In the genomic region with DNA sequence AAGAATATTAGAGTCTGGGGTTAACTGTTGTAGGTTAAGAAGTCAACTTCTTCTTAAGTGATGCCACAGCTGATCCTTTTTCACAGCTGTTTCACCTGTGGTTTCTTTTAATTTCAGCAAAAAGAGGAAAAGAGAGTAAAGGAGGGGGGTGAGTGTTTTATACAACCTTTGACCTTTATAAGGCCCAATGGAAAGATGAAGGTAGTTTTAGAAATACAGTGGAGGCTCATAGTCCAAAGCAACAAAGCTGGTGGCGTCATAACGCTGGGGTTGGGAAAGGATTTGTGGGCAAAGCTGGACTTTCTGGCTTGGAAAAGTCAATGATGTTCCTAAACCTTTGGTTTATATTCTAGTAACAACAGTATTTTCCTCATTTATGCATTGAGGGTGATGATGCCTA, we compare ENCODE assay signal across 1 cellular context.
TF ChIP-seq lines count a peak whose summit lies in the region.

No MANE protein-coding gene starts in this region.

TF ChIP-seq in HepG2, 621 proteins besides CTCF, POLR2A, EP300 and RAD21 (continued from another document):
- TF ChIP-seq PAXIP1 (CRISPR knock-in tag; conservative IDR thresholded peaks at IDR 0.05) = peak; percentile 43; the same call in 1 of the 2 replicates
- peak; percentile 63 for TF ChIP-seq NR2F6 (IDR thresholded peaks at IDR 0.05)
- TF ChIP-seq NR2F6 (CRISPR knock-in tag; IDR thresholded peaks at IDR 0.05) = peak; percentile 41; the same call in 1 of the 2 replicates
- TF ChIP-seq ZNF850 (CRISPR knock-in tag; conservative IDR thresholded peaks at IDR 0.05) = no peak
- TF ChIP-seq TRIM24 (CRISPR knock-in tag; IDR thresholded peaks at IDR 0.05) = no peak
- 0 out of 2 replicates have a peak, but pooled peaks have one; percentile 9 for TF ChIP-seq TCF7 (IDR thresholded peaks at IDR 0.05; ENCODE audit: low read depth)
- TF ChIP-seq NR2C2 (CRISPR knock-in tag; IDR thresholded peaks at IDR 0.05; ENCODE audit: borderline replicate concordance) = peak; percentile 81
- TF ChIP-seq FOXJ3 (CRISPR knock-in tag; IDR thresholded peaks at IDR 0.05; ENCODE audit: borderline replicate concordance) = 0 out of 2 replicates have a peak, but pooled peaks have one; percentile 34
- TF ChIP-seq, protein P1, sequence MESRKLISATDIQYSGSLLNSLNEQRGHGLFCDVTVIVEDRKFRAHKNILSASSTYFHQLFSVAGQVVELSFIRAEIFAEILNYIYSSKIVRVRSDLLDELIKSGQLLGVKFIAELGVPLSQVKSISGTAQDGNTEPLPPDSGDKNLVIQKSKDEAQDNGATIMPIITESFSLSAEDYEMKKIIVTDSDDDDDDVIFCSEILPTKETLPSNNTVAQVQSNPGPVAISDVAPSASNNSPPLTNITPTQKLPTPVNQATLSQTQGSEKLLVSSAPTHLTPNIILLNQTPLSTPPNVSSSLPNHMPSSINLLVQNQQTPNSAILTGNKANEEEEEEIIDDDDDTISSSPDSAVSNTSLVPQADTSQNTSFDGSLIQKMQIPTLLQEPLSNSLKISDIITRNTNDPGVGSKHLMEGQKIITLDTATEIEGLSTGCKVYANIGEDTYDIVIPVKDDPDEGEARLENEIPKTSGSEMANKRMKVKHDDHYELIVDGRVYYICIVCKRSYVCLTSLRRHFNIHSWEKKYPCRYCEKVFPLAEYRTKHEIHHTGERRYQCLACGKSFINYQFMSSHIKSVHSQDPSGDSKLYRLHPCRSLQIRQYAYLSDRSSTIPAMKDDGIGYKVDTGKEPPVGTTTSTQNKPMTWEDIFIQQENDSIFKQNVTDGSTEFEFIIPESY (CRISPR knock-in tag; IDR thresholded peaks at IDR 0.05) = peak; percentile 65; the same call in 1 of the 2 replicates
- TF ChIP-seq HNF4G (IDR thresholded peaks at IDR 0.05; ENCODE audit: borderline replicate concordance, low read depth, low read length) = peak; percentile 67; the same call in 1 of the 2 replicates
- TF ChIP-seq HNF4G (CRISPR knock-in tag; IDR thresholded peaks at IDR 0.05; ENCODE audit: borderline replicate concordance, low read depth) = no peak
- TF ChIP-seq MXI1 (IDR thresholded peaks at IDR 0.05; ENCODE audit: borderline replicate concordance, low read depth, low read length) = no peak
- TF ChIP-seq NCOR1 (IDR thresholded peaks at IDR 0.05; ENCODE audit: borderline replicate concordance, low read length) = peak; percentile 76; the same call in 1 of the 2 replicates
- TF ChIP-seq ZNF644 (CRISPR knock-in tag; IDR thresholded peaks at IDR 0.05; ENCODE audit: low read depth) = peak; percentile 67; the same call in 1 of the 2 replicates
- peak in 1 of 2 experiments; percentile 39; a peak in 1 of 4 replicates for TF ChIP-seq NR2F1 (CRISPR knock-in tag; IDR thresholded peaks at IDR 0.05)
- TF ChIP-seq RXRA (CRISPR knock-in tag; IDR thresholded peaks at IDR 0.05) = no peak
- no peak for TF ChIP-seq CHD4 (IDR thresholded peaks at IDR 0.05; ENCODE audit: borderline replicate concordance, low read length)
- TF ChIP-seq HNF4A (CRISPR knock-in tag; IDR thresholded peaks at IDR 0.05) = peak; percentile 76; the same call in 1 of the 2 replicates
- TF ChIP-seq CEBPB (IDR thresholded peaks at IDR 0.05; ENCODE audit: borderline replicate concordance, low read depth, low read length) = peak; percentile 53; the same call in 1 of the 2 replicates
